33 cellular contexts compared by ENCODE assay signal in genomic region chr12:26527702-26528101, GRCh38.
"Had no signal": no experiment of that assay in that cellular context is flagged by ENCODE, and none has a peak within 500 bp of the region (broad histone marks: within the 10 kb centered on the region; RNA-seq: fewer than 3 reads in every experiment).

No MANE protein-coding gene starts in this region.

- H3K36me3 ChIP-seq: adrenal gland, brain microvascular endothelial cell, breast epithelium, WERI-Rb-1 had no signal

- H3K4me3 ChIP-seq: adrenal gland, body of pancreas, breast epithelium had no signal

- DNase-seq: activated CD4-positive, alpha-beta memory T cell treated with anti-CD3 and anti-CD28 coated beads, Interleukin-2, amount 10 ng/mL, durations not matched to agents 7 days and 5 days; activated CD4-positive, alpha-beta T cell treated with anti-CD3 and anti-CD28 coated beads for 1 hour; activated CD4-positive, alpha-beta T cell treated with anti-CD3 and anti-CD28 coated beads for 36 hours; activated CD4-positive, alpha-beta T cell treated with anti-CD3 and anti-CD28 coated beads for 48 hours; activated CD4-positive, alpha-beta T cell treated with anti-CD3 and anti-CD28 coated beads, Interleukin-2, amount 10 ng/mL, durations not matched to agents 7 days and 5 days; activated CD4-positive, alpha-beta T cell treated with anti-CD3 and anti-CD28 coated beads, Interleukin-2, amount 50 U/mL, for 48 hours; activated CD4-positive, CD25-positive, alpha-beta regulatory T cell; activated CD8-positive, alpha-beta memory T cell treated with anti-CD3 and anti-CD28 coated beads, Interleukin-2, amount 50 U/mL, for 4 hours; activated effector memory CD4-positive, alpha-beta T cell treated with anti-CD3 and anti-CD28 coated beads, Interleukin-2, amount 50 U/mL, for 16 hours; activated gamma-delta T cell treated with Interleukin-2 at 50 U/mL for 16 hours; activated naive CD4-positive, alpha-beta T cell; activated naive CD4-positive, alpha-beta T cell treated with anti-CD3 and anti-CD28 coated beads for 36 hours; activated naive CD4-positive, alpha-beta T cell treated with anti-CD3 and anti-CD28 coated beads, Interleukin-2, amount 50 U/mL, for 16 hours; activated naive CD8-positive, alpha-beta T cell treated with anti-CD3 and anti-CD28 coated beads for 36 hours; activated T-cell treated with anti-CD3 and anti-CD28 coated beads for 4 hours; activated T-cell treated with anti-CD3 and anti-CD28 coated beads, Interleukin-2, amount 50 U/mL, for 1 hour; activated T-cell treated with anti-CD3 and anti-CD28 coated beads, Interleukin-2, amount 50 U/mL, for 4 hours; activated T-cell treated with anti-CD3 and anti-CD28 coated beads, Interleukin-2, amount 50 U/mL, for 72 hours; adrenal gland; amniotic stem cell; aorta; body of pancreas; brain microvascular endothelial cell; central memory CD4-positive, alpha-beta T cell; T-helper 1 cell; T-helper 2 cell; T-helper 9 cell; WERI-Rb-1 had no signal

- H3K27ac ChIP-seq: adrenal gland, body of pancreas, brain microvascular endothelial cell, breast epithelium, WERI-Rb-1 had no signal

- H3K27me3 ChIP-seq: adrenal gland, body of pancreas, brain microvascular endothelial cell, breast epithelium had no signal

- H3K4me1 ChIP-seq: breast epithelium had no signal

- ATAC-seq: activated CD4-positive, alpha-beta T cell treated with anti-CD3 and anti-CD28 coated beads for 36 hours; activated CD4-positive, CD25-positive, alpha-beta regulatory T cell treated with anti-CD3 and anti-CD28 coated beads, Interleukin-2, amount 50 U/mL, for 24 hours; activated naive CD4-positive, alpha-beta T cell treated with anti-CD3 and anti-CD28 coated beads, Interleukin-2, amount 50 U/mL, for 72 hours; activated T-cell treated with anti-CD3 and anti-CD28 coated beads, Interleukin-2, amount 50 U/mL, for 4 hours; activated T-cell treated with anti-CD3 and anti-CD28 coated beads, Interleukin-2, amount 50 U/mL, for 72 hours; activated T-helper 17 cell treated with anti-CD3 and anti-CD28 coated beads, Interleukin-2, amount 50 U/mL, for 72 hours; body of pancreas; WTC11 had no signal
